In genomic region chr5:110401881-110402280, GRCh38 we compare ENCODE assay signal across 27 cellular contexts.
DNase-seq lines count a peak whose midpoint lies in the region; ATAC-seq and TF ChIP-seq lines count a peak whose summit lies in the region.
"Had no signal": no experiment of that assay in that cellular context is flagged by ENCODE, and none has a peak within 500 bp of the region (broad histone marks: within the 10 kb centered on the region; RNA-seq: fewer than 3 reads in every experiment).

No MANE protein-coding gene starts in this region.

- WGBS in SK-N-SH (ENCODE audit: low lambda C conversion rate): 55% methylated on average over 4 of the region's 4 CpGs

- no peak overlapping the region for H3K4me2 ChIP-seq in SK-N-SH
- H3K4me2 ChIP-seq in Karpas-422 (ENCODE audit: low read depth, low read length, poor library complexity, severe bottlenecking): no peak overlapping the region
- H3K4me2 ChIP-seq: BLaER1, hepatocyte had no signal

- no peaks in the 10 kb centered on the region for H3K36me3 ChIP-seq in SK-N-SH (replicated peaks in 1 of 2; ENCODE audit: control insufficient read depth in 1 of 2, insufficient read depth in 2 of 2, low read length in 1 of 2)
- no peaks in the 10 kb centered on the region for H3K36me3 ChIP-seq in Karpas-422 (ENCODE audit: insufficient read depth, low read length)
- H3K36me3 ChIP-seq: BLaER1, brain microvascular endothelial cell, SJSA1 had no signal

- H3K9me2 ChIP-seq in SK-N-SH (no peaks in the 10 kb centered on the region), Karpas-422 (replicated peaks; ENCODE audit: insufficient read depth, low read length) (no peaks in the 10 kb centered on the region)

- CTCF ChIA-PET in SK-N-SH (lab: Yijun Ruan, JAX): no interaction called here

- H3K27ac ChIP-seq in SK-N-SH (ENCODE audit: low read depth in 2 of 2, low read length in 1 of 2) (no peak overlapping the region), Karpas-422 (ENCODE audit: low read length) (no peak overlapping the region)
- H3K27ac ChIP-seq: 22Rv1, BLaER1, brain microvascular endothelial cell, hepatocyte, SJSA1 had no signal

- DNase-seq in SK-N-SH: no peak
- DNase-seq in RKO (ENCODE audit: low spot score): peak; percentile 34
- DNase-seq in fibroblast of gingiva (ENCODE audit: low read depth): peak; percentile 34
- DNase-seq in 8988T: no peak
- no peak for DNase-seq in stimulated activated effector memory CD8-positive, alpha-beta T cell treated with anti-CD3 and anti-CD28 coated beads, Interleukin-12 subunit alpha, Interleukin-12 subunit beta, amount 100 ng/mL, for 72 hours (ENCODE audit: low spot score in 2 of 2)
- no peak for DNase-seq in Karpas-422
- DNase-seq: activated CD8-positive, alpha-beta memory T cell treated with anti-CD3 and anti-CD28 coated beads for 24 hours; activated T-cell treated with anti-CD3 and anti-CD28 coated beads, Interleukin-2, amount 50 U/mL, for 72 hours; brain microvascular endothelial cell; DMS153; kidney; naive thymus-derived CD8-positive, alpha-beta T cell; NCI-H1092; NCI-H2081 treated with DMSO at 0.1 percent for 48 hours; NCI-H526; PC-3; stimulated activated CD8-positive, alpha-beta memory T cell treated with anti-CD3 and anti-CD28 coated beads, Interleukin-4, amount 100 ng/mL, for 48 hours; substantia nigra had no signal

- H3K9me3 ChIP-seq in SK-N-SH (no peaks in the 10 kb centered on the region), Karpas-422 (ENCODE audit: low read length) (no peaks in the 10 kb centered on the region)
- H3K9me3 ChIP-seq: BLaER1, SJSA1 had no signal

- POLR2A ChIA-PET in SK-N-SH (lab: Yijun Ruan, JAX): no interaction called here

- H3K9ac ChIP-seq in SK-N-SH (no peak overlapping the region), Karpas-422 (ENCODE audit: low read length) (no peak overlapping the region)
- H3K9ac ChIP-seq: BLaER1 had no signal

- no peaks in the 10 kb centered on the region for H3K36me3 Mint-ChIP-seq in stimulated activated effector memory CD8-positive, alpha-beta T cell treated with anti-CD3 and anti-CD28 coated beads, Interleukin-12 subunit alpha, Interleukin-12 subunit beta, amount 100 ng/mL, for 72 hours
- H3K36me3 Mint-ChIP-seq: activated naive CD4-positive, alpha-beta T cell treated with anti-CD3 and anti-CD28 coated beads, Interleukin-2, amount 50 U/mL, for 24 hours; naive thymus-derived CD8-positive, alpha-beta T cell had no signal

- no peak for ATAC-seq in SK-N-SH treated with all-trans-retinoic acid at 6 μM for 48 hours
- no peak for ATAC-seq in GM21529 (IDR thresholded peaks at IDR 0.05; ENCODE audit: unreplicated experiment)
- no peak for ATAC-seq in stimulated activated effector memory CD8-positive, alpha-beta T cell treated with anti-CD3 and anti-CD28 coated beads, Interleukin-12 subunit alpha, Interleukin-12 subunit beta, amount 100 ng/mL, for 72 hours
- ATAC-seq: activated T-cell treated with anti-CD3 and anti-CD28 coated beads, Interleukin-2, amount 50 U/mL, for 72 hours; esophagus mucosa; naive thymus-derived CD8-positive, alpha-beta T cell; PC-3 had no signal

- no peaks in the 10 kb centered on the region for H3F3A ChIP-seq in SK-N-SH (replicated peaks; ENCODE audit: insufficient read depth)

- H2AFZ ChIP-seq in SK-N-SH (ENCODE audit: low read depth): 0 out of 2 replicates have a peak overlapping the region, but pooled peaks have one; percentile 28
- no peak overlapping the region for H2AFZ ChIP-seq in Karpas-422 (ENCODE audit: low read length)
- H2AFZ ChIP-seq: hepatocyte had no signal

- H4K20me1 ChIP-seq in SK-N-SH (ENCODE audit: insufficient read depth): no peaks in the 10 kb centered on the region
- H4K20me1 ChIP-seq in Karpas-422 (ENCODE audit: insufficient read depth, low read depth, low read length): no peaks in the 10 kb centered on the region
- H4K20me1 ChIP-seq: BLaER1 had no signal

- no peaks in the 10 kb centered on the region for H3K9me3 Mint-ChIP-seq in stimulated activated effector memory CD8-positive, alpha-beta T cell treated with anti-CD3 and anti-CD28 coated beads, Interleukin-12 subunit alpha, Interleukin-12 subunit beta, amount 100 ng/mL, for 72 hours
- H3K9me3 Mint-ChIP-seq: activated naive CD4-positive, alpha-beta T cell treated with anti-CD3 and anti-CD28 coated beads, Interleukin-2, amount 50 U/mL, for 24 hours; activated T-cell treated with anti-CD3 and anti-CD28 coated beads, Interleukin-2, amount 50 U/mL, for 72 hours; naive thymus-derived CD8-positive, alpha-beta T cell had no signal

- H3K4me3 ChIP-seq in SK-N-SH (ENCODE audit: low read depth in 2 of 2, low read length in 1 of 2) (no peak overlapping the region), Karpas-422 (ENCODE audit: low read length) (no peak overlapping the region)
- H3K4me3 ChIP-seq: BLaER1, hepatocyte, SJSA1 had no signal

- no peaks in the 10 kb centered on the region for H3K4me1 ChIP-seq in SK-N-SH (ENCODE audit: control insufficient read depth in 1 of 2, insufficient read depth in 2 of 2, low read depth in 1 of 2, low read length in 1 of 2)
- H3K4me1 ChIP-seq in Karpas-422 (ENCODE audit: low read length): no peaks in the 10 kb centered on the region
- H3K4me1 ChIP-seq: BLaER1, SJSA1 had no signal

- H3K79me2 ChIP-seq in SK-N-SH (ENCODE audit: insufficient read depth) (no peaks in the 10 kb centered on the region), Karpas-422 (ENCODE audit: low read length) (no peaks in the 10 kb centered on the region)
- H3K79me2 ChIP-seq: hepatocyte had no signal

- no peaks in the 10 kb centered on the region for H3K4me1 Mint-ChIP-seq in stimulated activated effector memory CD8-positive, alpha-beta T cell treated with anti-CD3 and anti-CD28 coated beads, Interleukin-12 subunit alpha, Interleukin-12 subunit beta, amount 100 ng/mL, for 72 hours
- H3K4me1 Mint-ChIP-seq: activated naive CD4-positive, alpha-beta T cell treated with anti-CD3 and anti-CD28 coated beads, Interleukin-2, amount 50 U/mL, for 24 hours; naive thymus-derived CD8-positive, alpha-beta T cell had no signal

- TF ChIP-seq RAD21 in SK-N-SH (IDR thresholded peaks at IDR 0.05; ENCODE audit: low read length): no peak

- TF ChIP-seq EP300 in SK-N-SH (IDR thresholded peaks at IDR 0.05; ENCODE audit: borderline replicate concordance in 1 of 2, low read depth in 1 of 2, low read length in 1 of 2): no peak

- H3K27ac Mint-ChIP-seq in stimulated activated effector memory CD8-positive, alpha-beta T cell treated with anti-CD3 and anti-CD28 coated beads, Interleukin-12 subunit alpha, Interleukin-12 subunit beta, amount 100 ng/mL, for 72 hours: no peak overlapping the region
- H3K27ac Mint-ChIP-seq: activated naive CD4-positive, alpha-beta T cell treated with anti-CD3 and anti-CD28 coated beads, Interleukin-2, amount 50 U/mL, for 24 hours; activated T-cell treated with anti-CD3 and anti-CD28 coated beads, Interleukin-2, amount 50 U/mL, for 72 hours; naive thymus-derived CD8-positive, alpha-beta T cell; progenitor cell of endocrine pancreas had no signal

- TF ChIP-seq CTCF in SK-N-SH (IDR thresholded peaks at IDR 0.05): no peak

- no peak overlapping the region for H3K4me3 Mint-ChIP-seq in stimulated activated effector memory CD8-positive, alpha-beta T cell treated with anti-CD3 and anti-CD28 coated beads, Interleukin-12 subunit alpha, Interleukin-12 subunit beta, amount 100 ng/mL, for 72 hours
- H3K4me3 Mint-ChIP-seq: activated naive CD4-positive, alpha-beta T cell treated with anti-CD3 and anti-CD28 coated beads, Interleukin-2, amount 50 U/mL, for 24 hours; activated T-cell treated with anti-CD3 and anti-CD28 coated beads, Interleukin-2, amount 50 U/mL, for 72 hours; naive thymus-derived CD8-positive, alpha-beta T cell had no signal

- no peaks in the 10 kb centered on the region for H3K27me3 ChIP-seq in SK-N-SH (ENCODE audit: insufficient read depth)
- H3K27me3 ChIP-seq in Karpas-422 (ENCODE audit: low read length): no peaks in the 10 kb centered on the region
- H3K27me3 ChIP-seq: BLaER1, brain microvascular endothelial cell, hepatocyte, SJSA1 had no signal

TF ChIP-seq in SK-N-SH, 30 proteins besides CTCF, POLR2A, EP300 and RAD21 (continues in another document):
- TF ChIP-seq ZBTB33 (IDR thresholded peaks at IDR 0.05; ENCODE audit: borderline replicate concordance, low read depth): no peak
- no peak for TF ChIP-seq MEF2A (IDR thresholded peaks at IDR 0.05; ENCODE audit: borderline replicate concordance, low read depth)

TF ChIP-seq in SK-N-SH treated with all-trans-retinoic acid at 6 μM for 48 hours, 23 proteins besides CTCF, POLR2A, EP300 and RAD21:
- no peak for TF ChIP-seq ZFP3 (CRISPR knock-in tag; IDR thresholded peaks at IDR 0.05)
- TF ChIP-seq CREB5 (CRISPR knock-in tag; IDR thresholded peaks at IDR 0.05; ENCODE audit: low read depth): no peak
- TF ChIP-seq ZFP30 (CRISPR knock-in tag; IDR thresholded peaks at IDR 0.05): no peak
- TF ChIP-seq PPARA (CRISPR knock-in tag; IDR thresholded peaks at IDR 0.05; ENCODE audit: borderline replicate concordance): no peak
- no peak for TF ChIP-seq ZNF70 (CRISPR knock-in tag; IDR thresholded peaks at IDR 0.05)
- TF ChIP-seq ARNTL (CRISPR knock-in tag; IDR thresholded peaks at IDR 0.05; ENCODE audit: borderline replicate concordance, low read depth): no peak
- no peak for TF ChIP-seq CSDC2 (CRISPR knock-in tag; IDR thresholded peaks at IDR 0.05)
- no peak for TF ChIP-seq ISL1 (CRISPR knock-in tag; IDR thresholded peaks at IDR 0.05)
- TF ChIP-seq GLIS3 (CRISPR knock-in tag; IDR thresholded peaks at IDR 0.05): no peak
- no peak for TF ChIP-seq ZC3H10 (CRISPR knock-in tag; IDR thresholded peaks at IDR 0.05)
- TF ChIP-seq OSR1 (CRISPR knock-in tag; IDR thresholded peaks at IDR 0.05): no peak
- no peak for TF ChIP-seq TOX (CRISPR knock-in tag; IDR thresholded peaks at IDR 0.05; ENCODE audit: borderline replicate concordance)
- no peak for TF ChIP-seq ZNF565 (CRISPR knock-in tag; conservative IDR thresholded peaks at IDR 0.05; ENCODE audit: low read depth)
- TF ChIP-seq RARB (CRISPR knock-in tag; IDR thresholded peaks at IDR 0.05): no peak

Comparison
In these comparisons a context has a peak if more than half of its experiments do, and no peak if none do; other contexts are left out.
1. DNase-seq: peak in RKO (single experiment) and fibroblast of gingiva (single experiment); none in SK-N-SH (single experiment), 8988T (single experiment), stimulated activated effector memory CD8-positive, alpha-beta T cell treated with anti-CD3 and anti-CD28 coated beads, Interleukin-12 subunit alpha, Interleukin-12 subunit beta, amount 100 ng/mL, for 72 hours (0 of 2) and Karpas-422 (single experiment).